ENCODE assay signal across 25 cellular contexts in the genomic region with DNA sequence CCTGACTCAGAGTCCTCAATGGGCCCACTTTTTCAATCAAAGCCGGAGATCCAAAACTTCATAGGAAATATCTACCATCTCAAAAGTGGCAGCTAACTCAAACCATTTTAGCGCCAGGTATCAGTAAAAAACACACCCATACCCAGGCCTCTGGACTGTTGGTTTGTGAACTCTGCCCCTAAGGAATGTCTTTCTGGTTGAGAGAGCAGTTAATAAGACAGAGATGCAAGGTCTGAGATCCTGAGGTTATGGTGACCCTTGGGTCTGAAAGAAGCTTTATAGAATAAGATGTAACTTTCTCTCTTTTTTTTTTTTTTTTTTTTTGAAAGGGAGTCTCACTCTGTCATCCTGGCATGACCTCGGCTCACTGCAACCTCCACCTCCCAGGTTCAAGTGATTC.
"Had no signal": no experiment of that assay in that cellular context is flagged by ENCODE, and none has a peak within 500 bp of the region (broad histone marks: within the 10 kb centered on the region; RNA-seq: fewer than 3 reads in every experiment).

No MANE protein-coding gene starts in this region.

- H3K27ac Mint-ChIP-seq: memory B cell; naive B cell; stimulated activated naive CD8-positive, alpha-beta T cell treated with anti-CD3 and anti-CD28 coated beads, Interleukin-15, amount 100 ng/mL, for 72 hours had no signal

- FAIRE-seq: colon, kidney had no signal

- H3K4me3 ChIP-seq: dorsolateral prefrontal cortex, esophagus muscularis mucosa, gastroesophageal sphincter, heart left ventricle, hepatocyte, lower lobe of right lung, prostate gland, sigmoid colon, spleen, suprapubic skin, vagina had no signal

- DNase-seq: dorsolateral prefrontal cortex; effector CD4-positive, alpha-beta T cell; foreskin keratinocyte; heart left ventricle; kidney; left colon; left ventricle myocardium superior; lower lobe of right lung; naive B cell; nucleus accumbens; right cardiac atrium; sigmoid colon; stimulated activated naive CD4-positive, alpha-beta T cell; stimulated activated naive CD8-positive, alpha-beta T cell treated with anti-CD3 and anti-CD28 coated beads, Interleukin-15, amount 100 ng/mL, for 72 hours; trophoblast cell had no signal

- ATAC-seq: foreskin keratinocyte; gastroesophageal sphincter; heart left ventricle; left ventricle myocardium superior; lower lobe of right lung; right cardiac atrium; stimulated activated naive CD8-positive, alpha-beta T cell treated with anti-CD3 and anti-CD28 coated beads, Interleukin-15, amount 100 ng/mL, for 72 hours had no signal

- H3K9me3 ChIP-seq: lower lobe of right lung, prostate gland, suprapubic skin, vagina had no signal

- H3K4me1 ChIP-seq: esophagus muscularis mucosa, gastroesophageal sphincter, lower lobe of right lung, sigmoid colon, spleen had no signal

- H3K4me2 ChIP-seq: hepatocyte had no signal

- H3K36me3 ChIP-seq: esophagus muscularis mucosa, gastroesophageal sphincter, heart left ventricle, lower lobe of right lung, prostate gland, sigmoid colon, spleen, suprapubic skin, vagina had no signal

- H3K27me3 ChIP-seq: foreskin keratinocyte, heart left ventricle, hepatocyte, sigmoid colon, suprapubic skin, vagina had no signal

- H3K4me1 Mint-ChIP-seq: memory B cell; naive B cell; stimulated activated naive CD8-positive, alpha-beta T cell treated with anti-CD3 and anti-CD28 coated beads, Interleukin-15, amount 100 ng/mL, for 72 hours had no signal

- H3K27me3 Mint-ChIP-seq: memory B cell had no signal

- H3K36me3 Mint-ChIP-seq: memory B cell had no signal

- H3K27ac ChIP-seq: esophagus muscularis mucosa, gastroesophageal sphincter, heart left ventricle, hepatocyte, lower lobe of right lung, sigmoid colon, spleen, suprapubic skin, vagina had no signal

- H3K4me3 Mint-ChIP-seq: memory B cell; naive B cell; nephron; stimulated activated naive CD8-positive, alpha-beta T cell treated with anti-CD3 and anti-CD28 coated beads, Interleukin-15, amount 100 ng/mL, for 72 hours had no signal
